In genomic region chrX:129262912-129263311, GRCh38 we compare ENCODE assay signal across 32 cellular contexts.
"Had no signal": no experiment of that assay in that cellular context is flagged by ENCODE, and none has a peak within 500 bp of the region (broad histone marks: within the 10 kb centered on the region; RNA-seq: fewer than 3 reads in every experiment).

No MANE protein-coding gene starts in this region.

- H3K4me2 ChIP-seq: PC-9 had no signal

- H3K27me3 Mint-ChIP-seq: activated CD4-positive, alpha-beta T cell treated with anti-CD3 and anti-CD28 coated beads, Interleukin-2, amount 10 ng/mL, durations not matched to agents 24 days and 14 days; activated CD8-positive, alpha-beta T cell treated with anti-CD3 and anti-CD28 coated beads for 36 hours had no signal

- H3K27ac Mint-ChIP-seq: activated CD4-positive, alpha-beta T cell treated with anti-CD3 and anti-CD28 coated beads, Interleukin-2, amount 10 ng/mL, durations not matched to agents 24 days and 14 days; activated CD8-positive, alpha-beta T cell treated with anti-CD3 and anti-CD28 coated beads for 36 hours; activated naive CD4-positive, alpha-beta T cell treated with anti-CD3 and anti-CD28 coated beads, Interleukin-2, amount 50 U/mL, for 72 hours; activated T-cell treated with anti-CD3 and anti-CD28 coated beads, Interleukin-2, amount 50 U/mL, for 72 hours; activated T-helper 17 cell treated with anti-CD3 and anti-CD28 coated beads, Interleukin-2, amount 50 U/mL, for 72 hours had no signal

- H3K4me3 Mint-ChIP-seq: activated CD4-positive, alpha-beta T cell treated with anti-CD3 and anti-CD28 coated beads, Interleukin-2, amount 10 ng/mL, durations not matched to agents 24 days and 14 days; activated CD8-positive, alpha-beta T cell treated with anti-CD3 and anti-CD28 coated beads for 36 hours; activated T-cell treated with anti-CD3 and anti-CD28 coated beads, Interleukin-2, amount 50 U/mL, for 72 hours; activated T-helper 17 cell treated with anti-CD3 and anti-CD28 coated beads, Interleukin-2, amount 50 U/mL, for 72 hours had no signal

- H3K4me1 Mint-ChIP-seq: activated CD4-positive, alpha-beta T cell treated with anti-CD3 and anti-CD28 coated beads, Interleukin-2, amount 10 ng/mL, durations not matched to agents 24 days and 14 days; activated T-helper 17 cell treated with anti-CD3 and anti-CD28 coated beads, Interleukin-2, amount 50 U/mL, for 72 hours had no signal

- H3K4me1 ChIP-seq: adrenal gland, body of pancreas, breast epithelium had no signal

- H3K4me3 ChIP-seq: adrenal gland, body of pancreas, breast epithelium, MG63, PC-9 had no signal

- H3K27ac ChIP-seq: adrenal gland, body of pancreas, breast epithelium, PC-9, RWPE1 had no signal

- ATAC-seq: activated CD8-positive, alpha-beta T cell treated with anti-CD3 and anti-CD28 coated beads for 36 hours; activated naive CD4-positive, alpha-beta T cell treated with anti-CD3 and anti-CD28 coated beads, Interleukin-2, amount 50 U/mL, for 72 hours; activated T-cell treated with anti-CD3 and anti-CD28 coated beads, Interleukin-2, amount 50 U/mL, for 72 hours; activated T-helper 17 cell treated with anti-CD3 and anti-CD28 coated beads, Interleukin-2, amount 50 U/mL, for 72 hours; body of pancreas; Right ventricle myocardium inferior; SK-N-SH treated with all-trans-retinoic acid at 6 μM for 48 hours had no signal

- H3K27me3 ChIP-seq: adrenal gland, body of pancreas, breast epithelium, MG63 had no signal

- H3K36me3 Mint-ChIP-seq: activated naive CD4-positive, alpha-beta T cell treated with anti-CD3 and anti-CD28 coated beads, Interleukin-2, amount 50 U/mL, for 72 hours had no signal

- H3K9me3 Mint-ChIP-seq: activated CD4-positive, alpha-beta T cell treated with anti-CD3 and anti-CD28 coated beads, Interleukin-2, amount 10 ng/mL, durations not matched to agents 24 days and 14 days; activated CD8-positive, alpha-beta T cell treated with anti-CD3 and anti-CD28 coated beads for 36 hours; activated naive CD4-positive, alpha-beta T cell treated with anti-CD3 and anti-CD28 coated beads, Interleukin-2, amount 50 U/mL, for 72 hours; activated T-cell treated with anti-CD3 and anti-CD28 coated beads, Interleukin-2, amount 50 U/mL, for 72 hours; activated T-helper 17 cell treated with anti-CD3 and anti-CD28 coated beads, Interleukin-2, amount 50 U/mL, for 72 hours had no signal

- H3K36me3 ChIP-seq: adrenal gland, breast epithelium, MG63 had no signal

- DNase-seq: activated CD4-positive, alpha-beta T cell treated with anti-CD3 and anti-CD28 coated beads, Interleukin-2, amount 10 ng/mL, durations not matched to agents 24 days and 14 days; activated CD4-positive, alpha-beta T cell treated with anti-CD3 and anti-CD28 coated beads, Interleukin-2, amount 50 U/mL, for 4 hours; activated CD8-positive, alpha-beta T cell treated with anti-CD3 and anti-CD28 coated beads for 36 hours; activated gamma-delta T cell; activated naive CD4-positive, alpha-beta T cell treated with Interleukin-2 at 50 U/mL for 16 hours; activated T-cell treated with anti-CD3 and anti-CD28 coated beads, Interleukin-2, amount 50 U/mL, for 1 hour; activated T-cell treated with anti-CD3 and anti-CD28 coated beads, Interleukin-2, amount 50 U/mL, for 72 hours; adrenal gland; body of pancreas; Kasumi-1; KG1; MG63; NCI-H1092; NCI-H1436 treated with DMSO at 0.1 percent for 48 hours; NCI-H1694 treated with DMSO at 0.1 percent for 48 hours; NCI-H2029; NCI-H2107; NCI-H2171; NCI-H510A treated with DMSO at 0.1 percent for 48 hours; NCI-H526 treated with DMSO at 0.1 percent for 48 hours; NCI-H774; PC-9; SIG-M5; T-helper 1 cell; T-helper 2 cell; T-helper 9 cell had no signal
